Comparison of ENCODE assay signal across 9 cellular contexts in genomic region chr3:15405448-15406050, GRCh38. TPM values are rescaled to one million over a fixed set of nuclear protein-coding genes. Genes with fewer than 3 reads are reported as not detected.
DNase-seq lines count a peak whose midpoint lies in the region; ATAC-seq, FAIRE-seq and TF ChIP-seq lines count a peak whose summit lies in the region.
"Had no signal": no experiment of that assay in that cellular context is flagged by ENCODE, and none has a peak within 500 bp of the region (broad histone marks: within the 10 kb centered on the region; RNA-seq: fewer than 3 reads in every experiment).

No MANE protein-coding gene starts in this region.

- FAIRE-seq in islet of Langerhans (lab: Jason Lieb, UNC): peak; percentile 87

- H3K27ac ChIP-seq in breast epithelium (no peak overlapping the region), suprapubic skin (no peak overlapping the region)

- DNase-seq in NCI-H2081 (lab: John Stamatoyannopoulos, UW) (peak; percentile 7 to 36), NCI-H2081 treated with DMSO at 0.1 percent for 48 hours (lab: John Stamatoyannopoulos, UW) (no peak), HEK293T (ENCODE audit: extremely low spot score) (peak; percentile 48), NCI-H748 treated with DMSO at 0.1 percent for 48 hours (lab: John Stamatoyannopoulos, UW) (peak; percentile 2), breast epithelium (ENCODE audit: low spot score in 2 of 2) (no peak), suprapubic skin (ENCODE audit: low spot score in 2 of 2) (no peak)

- intact Hi-C loops in breast epithelium (cut with DNase I; ENCODE audit: low total_unique reads): no loop called here

- 36% methylated on average over 3 of the region's 3 CpGs for WGBS in suprapubic skin

- H3K9me3 ChIP-seq in breast epithelium (no peaks in the 10 kb centered on the region), suprapubic skin (no peaks in the 10 kb centered on the region)
- H3K9me3 ChIP-seq: BLaER1 treated with 17β-estradiol and CSF1 and Interleukin-3, amounts not matched to agents 10 nM and 100 nM had no signal

- TF ChIP-seq CTCF in breast epithelium (IDR thresholded peaks at IDR 0.05) (peak in 2 of 3 donors; percentile 44 to 66), suprapubic skin (IDR thresholded peaks at IDR 0.05) (peak; percentile 35 to 49)

- H3K4me3 ChIP-seq in breast epithelium (no peak overlapping the region), suprapubic skin (no peak overlapping the region)
- H3K4me3 ChIP-seq: BLaER1 treated with 17β-estradiol and CSF1 and Interleukin-3, amounts not matched to agents 10 nM and 100 nM had no signal

- no peaks in the 10 kb centered on the region for H3K27me3 ChIP-seq in breast epithelium
- H3K27me3 ChIP-seq in suprapubic skin: no peaks in the 10 kb centered on the region
- H3K27me3 ChIP-seq: BLaER1 treated with 17β-estradiol and CSF1 and Interleukin-3, amounts not matched to agents 10 nM and 100 nM had no signal

- CTCF ChIA-PET in HEK293T (lab: Yijun Ruan, JAX): interaction anchor here (0.6 to 1.3 kb wide), 7 partner anchors 136 to 297 kb away, joined by 3 to 8 read pairs (median 5); partner anchors contain the start of gene CAPN7

- H3K36me3 ChIP-seq in breast epithelium (no peaks in the 10 kb centered on the region), suprapubic skin (peaks cover 4% of the 10 kb centered on the region)

- TF ChIP-seq EP300 in suprapubic skin (IDR thresholded peaks at IDR 0.05): no peak

- ATAC-seq in HG03442 (IDR thresholded peaks at IDR 0.05; ENCODE audit: unreplicated experiment): no peak

- H3K4me1 ChIP-seq in breast epithelium (no peaks in the 10 kb centered on the region), suprapubic skin (peaks cover 6% of the 10 kb centered on the region)

- POLR2A ChIA-PET in HEK293T (lab: Yijun Ruan, JAX): interaction anchor here (1.2 kb wide), 1 partner anchor 200 kb away, joined by 3 read pairs; the partner anchor contains the start of gene CAPN7

- TF ChIP-seq POLR2A in breast epithelium (IDR thresholded peaks at IDR 0.05) (no peak), suprapubic skin (IDR thresholded peaks at IDR 0.05) (no peak)

TF ChIP-seq in HEK293T, 16 proteins besides CTCF, POLR2A, EP300 and RAD21:
- TF ChIP-seq SP1 (IDR thresholded peaks at IDR 0.05) (no peak), ARNT (IDR thresholded peaks at IDR 0.05) (no peak), PKNOX1 (IDR thresholded peaks at IDR 0.05) (no peak), HDGF (IDR thresholded peaks at IDR 0.05; ENCODE audit: borderline replicate concordance) (no peak), FOXA1 (IDR thresholded peaks at IDR 0.05) (no peak), BHLHE40 (IDR thresholded peaks at IDR 0.05; ENCODE audit: borderline replicate concordance) (no peak), FOXM1 (IDR thresholded peaks at IDR 0.05; ENCODE audit: borderline replicate concordance) (no peak), FOXK2 (IDR thresholded peaks at IDR 0.05) (no peak), CTBP1 (IDR thresholded peaks at IDR 0.05; ENCODE audit: borderline replicate concordance) (no peak), TARDBP (IDR thresholded peaks at IDR 0.05) (no peak), ZNF384 (IDR thresholded peaks at IDR 0.05) (no peak), LEF1 (IDR thresholded peaks at IDR 0.05; ENCODE audit: borderline replicate concordance) (no peak), L3MBTL2 (conservative IDR thresholded peaks at IDR 0.05) (no peak), NFRKB (IDR thresholded peaks at IDR 0.05) (no peak), SUZ12 (IDR thresholded peaks at IDR 0.05) (no peak), ELF4 (IDR thresholded peaks at IDR 0.05) (no peak)

RNA-seq across cellular contexts. Expression of gene METTL6, which starts 21.8 kb away (rescaled TPM):
- total RNA-seq in breast epithelium (10 to 100 TPM in 2 of 3 donors, 1 to 10 TPM in 1; 9.1 to 23.6 (median 21.8) TPM), suprapubic skin (10 to 100 TPM in 3 of 4 donors, 1 to 10 TPM in 1; 6.8 to 16.3 (median 12.0) TPM)

RNA-seq across cellular contexts. Expression of gene EAF1, which starts 21.8 kb away (rescaled TPM):
- total RNA-seq in breast epithelium (10 to 100 TPM; 18.7 to 21.5 (median 21.0) TPM), suprapubic skin (10 to 100 TPM; 33.4 to 52.3 (median 42.7) TPM)

Comparison
In these comparisons a context has a peak if more than half of its experiments do, and no peak if none do; other contexts are left out.
1. DNase-seq: peak in NCI-H2081 (2 of 2), HEK293T (single experiment) and NCI-H748 treated with DMSO at 0.1 percent for 48 hours (single experiment); none in NCI-H2081 treated with DMSO at 0.1 percent for 48 hours (single experiment), breast epithelium (0 of 2) and suprapubic skin (0 of 2).